12 cellular contexts compared by ENCODE assay signal in the genomic region with DNA sequence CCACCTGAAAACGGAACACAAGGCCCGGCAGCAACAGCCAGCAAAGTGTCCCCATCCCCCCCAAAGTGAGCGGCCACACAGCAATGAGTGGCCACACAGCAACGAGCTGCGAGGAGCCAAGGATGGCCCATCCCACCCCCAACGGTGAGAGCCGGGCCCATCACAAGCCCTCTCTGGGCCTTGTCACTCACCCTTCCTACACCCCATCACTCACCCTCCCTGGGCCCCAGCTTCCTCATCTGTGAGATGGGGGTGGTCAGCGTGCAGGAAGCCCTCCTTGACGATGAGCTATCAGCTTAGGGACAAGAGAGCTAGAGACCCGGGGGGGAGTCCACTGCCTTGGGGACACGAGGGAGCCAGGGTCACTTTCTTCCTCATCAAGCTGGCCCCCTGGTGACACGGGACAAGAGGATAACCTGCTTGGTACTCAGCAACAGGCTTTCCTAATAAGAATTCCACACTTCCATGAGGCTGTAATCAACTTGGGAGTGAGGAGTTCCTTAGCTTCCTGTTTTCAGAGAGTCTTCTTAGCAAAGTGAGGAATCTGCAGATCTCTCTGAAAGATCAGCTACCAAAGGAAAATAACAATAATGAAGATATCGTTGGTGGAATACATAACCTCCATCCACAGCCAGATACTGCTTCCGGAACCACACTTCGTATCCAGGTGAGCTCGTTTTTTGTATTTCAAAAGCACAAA.
A peak's percentile ranks its signal among the peaks of the same experiment; 100 is the strongest.
DNase-seq lines count a peak whose midpoint lies in the region; ATAC-seq, FAIRE-seq and TF ChIP-seq lines count a peak whose summit lies in the region.
"Had no signal": no experiment of that assay in that cellular context is flagged by ENCODE, and none has a peak within 500 bp of the region (broad histone marks: within the 10 kb centered on the region; RNA-seq: fewer than 3 reads in every experiment).

No MANE protein-coding gene starts in this region.

- H2BK120ac ChIP-seq in H9 (ENCODE audit: low read depth, low read length, poor library complexity, severe bottlenecking) = no peak overlapping the region

- no peak overlapping the region for H3K4ac ChIP-seq in H9 (ENCODE audit: low read depth, low read length)

- no peak overlapping the region for H3T11ph ChIP-seq in H9 (ENCODE audit: low read length)

- H2BK5ac ChIP-seq in H9 (ENCODE audit: insufficient read length, low read length) = no peak overlapping the region

- no peak overlapping the region for H4K5ac ChIP-seq in H9 (ENCODE audit: insufficient read length, low read depth, low read length)

- H2AFZ ChIP-seq in H9 (ENCODE audit: low read length) = no peak overlapping the region

- peaks cover 21 to 27% of the 10 kb centered on the region in 2 experiments for H3K4me1 Mint-ChIP-seq in H9

- H2BK15ac ChIP-seq in H9 (ENCODE audit: low read depth, low read length) = no peak overlapping the region

- intact Hi-C loops in colonic mucosa (cut with DNase I) = no loop called here

- H3K36me3 ChIP-seq in colonic mucosa = no peaks in the 10 kb centered on the region
- no peaks in the 10 kb centered on the region for H3K36me3 ChIP-seq in lung (ENCODE audit: control insufficient read depth in 2 of 2, insufficient read depth in 2 of 2, low read length in 2 of 2)
- no peaks in the 10 kb centered on the region for H3K36me3 ChIP-seq in subcutaneous abdominal adipose tissue (ENCODE audit: control insufficient read depth in 5 of 5, insufficient read depth in 5 of 5, low read length in 5 of 5)
- H3K36me3 ChIP-seq in MG63 = no peaks in the 10 kb centered on the region
- no peaks in the 10 kb centered on the region for H3K36me3 ChIP-seq in small intestine (ENCODE audit: control insufficient read depth in 2 of 2, insufficient read depth in 2 of 2, low read length in 2 of 2)

- no peaks in the 10 kb centered on the region for H3K23me2 ChIP-seq in H9 (ENCODE audit: insufficient read length, low read depth, low read length, poor library complexity, severe bottlenecking)

- H2BK20ac ChIP-seq in H9 (ENCODE audit: low read depth, low read length, poor library complexity, severe bottlenecking) = no peak overlapping the region

- H3K4me3 ChIP-seq in colonic mucosa (peak overlapping the region; percentile 10), lung (no peak overlapping the region), subcutaneous abdominal adipose tissue (ENCODE audit: low read depth in 1 of 5, low read length in 5 of 5) (peak overlapping the region; percentile 67 to 82 (median 69)), MG63 (no peak overlapping the region), small intestine (ENCODE audit: low read depth in 1 of 2, low read length in 2 of 2) (no peak overlapping the region)
- H3K4me3 ChIP-seq: GM12878 had no signal

- ATAC-seq in lung (ENCODE audit: insufficient read depth, low FRiP score) = no peak
- ATAC-seq in HG03432 (IDR thresholded peaks at IDR 0.05; ENCODE audit: unreplicated experiment) = no peak
- no peak for ATAC-seq in GM19395 (IDR thresholded peaks at IDR 0.05; ENCODE audit: unreplicated experiment)
- ATAC-seq: GM12878 had no signal

- H3K18ac ChIP-seq in H9 (ENCODE audit: insufficient read length, low read depth, low read length) = no peak overlapping the region

- peaks cover 10% of the 10 kb centered on the region for H3K79me1 ChIP-seq in H9 (ENCODE audit: insufficient read depth, low read depth, low read length, poor library complexity, severe bottlenecking)

- H3K36me3 Mint-ChIP-seq in H9 (ENCODE audit: insufficient read depth in 1 of 3, low read depth in 3 of 3) = no peaks in the 10 kb centered on the region; a peak in 2 of 7 replicates
- H3K36me3 Mint-ChIP-seq: activated naive CD8-positive, alpha-beta T cell treated with anti-CD3 and anti-CD28 coated beads for 36 hours had no signal

- DNase-seq in H9 (peak; percentile 15), colonic mucosa (no peak), lung (ENCODE audit: low spot score) (no peak), MG63 (no peak), small intestine (no peak)
- DNase-seq: activated CD4-positive, alpha-beta T cell treated with anti-CD3 and anti-CD28 coated beads, Interleukin-2, amount 50 U/mL, for 48 hours; activated naive CD8-positive, alpha-beta T cell treated with anti-CD3 and anti-CD28 coated beads for 36 hours had no signal

- no peak overlapping the region for H2BK12ac ChIP-seq in H9 (ENCODE audit: insufficient read length, low read depth, low read length)

- H3K4me2 ChIP-seq in H9 (ENCODE audit: insufficient read depth, insufficient read length, low read length) = no peak overlapping the region

- WGBS in H9 (ENCODE audit: extremely low coverage, insufficient read length, low lambda C conversion rate) = no CpG with 5 or more reads among the region's 16 CpGs
- 78 to 79% methylated on average over 16 of the region's 16 CpGs for WGBS in lung, 2 donors
- 79 to 92% (median 85%) methylated on average over 16 of the region's 16 CpGs for WGBS in small intestine, 3 donors

- no peak overlapping the region for H4K8ac ChIP-seq in H9 (replicated peaks; ENCODE audit: insufficient read length, low read depth, low read length)

- peaks cover 4% of the 10 kb centered on the region; the same call in 1 of the 2 replicates for H3K79me2 ChIP-seq in H9 (ENCODE audit: insufficient read depth, low read length)

- no peak for FAIRE-seq in small intestine (lab: Jason Lieb, UNC)
- FAIRE-seq: endometrium, GM12878 had no signal

- no peak overlapping the region for H2AK5ac ChIP-seq in H9 (ENCODE audit: insufficient read length, low read length)

- no peak overlapping the region; the same call in 1 of the 2 replicates for H3K14ac ChIP-seq in H9 (ENCODE audit: insufficient read depth, low read length)

- peak overlapping the region; percentile 45 to 94 (median 85); a peak in 4 of 7 replicates for H3K27ac Mint-ChIP-seq in H9
- H3K27ac Mint-ChIP-seq: activated naive CD8-positive, alpha-beta T cell treated with anti-CD3 and anti-CD28 coated beads for 36 hours had no signal

- H3K27me3 ChIP-seq in H9 (ENCODE audit: insufficient read depth, low read length) = no peaks in the 10 kb centered on the region
- H3K27me3 ChIP-seq in colonic mucosa = no peaks in the 10 kb centered on the region
- H3K27me3 ChIP-seq in lung (ENCODE audit: control insufficient read depth, insufficient read depth) = no peaks in the 10 kb centered on the region
- no peaks in the 10 kb centered on the region for H3K27me3 ChIP-seq in subcutaneous abdominal adipose tissue (ENCODE audit: control insufficient read depth in 5 of 5, insufficient read depth in 4 of 5, low read length in 5 of 5)
- H3K27me3 ChIP-seq in MG63 = no peaks in the 10 kb centered on the region
- no peaks in the 10 kb centered on the region for H3K27me3 ChIP-seq in small intestine (ENCODE audit: control insufficient read depth in 2 of 2, insufficient read depth in 2 of 2, low read length in 2 of 2)

- H3K4me1 ChIP-seq in H9 (ENCODE audit: insufficient read depth, low read length) (no peaks in the 10 kb centered on the region), colonic mucosa (peaks cover 13% of the 10 kb centered on the region), lung (ENCODE audit: control insufficient read depth in 2 of 2, insufficient read depth in 2 of 2, low read length in 2 of 2) (peaks cover 14 to 27% of the 10 kb centered on the region in 2 donors), subcutaneous abdominal adipose tissue (ENCODE audit: control insufficient read depth in 5 of 5, insufficient read depth in 5 of 5, low read length in 5 of 5) (peaks cover 17 to 83% (median 62%) of the 10 kb centered on the region in 5 donors), small intestine (ENCODE audit: control insufficient read depth in 2 of 2, insufficient read depth in 1 of 2, low read depth in 1 of 2, low read length in 1 of 2) (peaks cover 0 to 9% of the 10 kb centered on the region in 2 donors)

- H3K56ac ChIP-seq in H9 (ENCODE audit: insufficient read length, low read depth, low read length) = no peak overlapping the region

- no peaks in the 10 kb centered on the region for H3K9me3 Mint-ChIP-seq in H9
- H3K9me3 Mint-ChIP-seq: activated naive CD8-positive, alpha-beta T cell treated with anti-CD3 and anti-CD28 coated beads for 36 hours had no signal

- H4K20me1 ChIP-seq in H9 (ENCODE audit: control insufficient read depth, insufficient read depth, insufficient read length) = peaks cover 6% of the 10 kb centered on the region

- H3K23ac ChIP-seq in H9 (ENCODE audit: insufficient read length, low read depth, low read length) = no peak overlapping the region

- H3K4me3 Mint-ChIP-seq in H9 = no peak overlapping the region
- H3K4me3 Mint-ChIP-seq: activated naive CD8-positive, alpha-beta T cell treated with anti-CD3 and anti-CD28 coated beads for 36 hours had no signal

- TF ChIP-seq CTCF in H9 (conservative IDR thresholded peaks at IDR 0.05) = no peak
- no peak for TF ChIP-seq CTCF in colonic mucosa (IDR thresholded peaks at IDR 0.05)
- TF ChIP-seq CTCF in lung (IDR thresholded peaks at IDR 0.05; ENCODE audit: control extremely low read depth, extremely low read depth) = no peak

- no peak overlapping the region for H4K91ac ChIP-seq in H9 (ENCODE audit: insufficient read length, low read depth, low read length)

- no peaks in the 10 kb centered on the region for H3K9me3 ChIP-seq in H9 (ENCODE audit: control insufficient read depth, low read depth, low read length)
- no peaks in the 10 kb centered on the region for H3K9me3 ChIP-seq in colonic mucosa
- no peaks in the 10 kb centered on the region for H3K9me3 ChIP-seq in lung (ENCODE audit: control insufficient read depth in 2 of 2, insufficient read depth in 1 of 2, low read length in 1 of 2)
- no peaks in the 10 kb centered on the region for H3K9me3 ChIP-seq in subcutaneous abdominal adipose tissue (ENCODE audit: control insufficient read depth in 5 of 5, low read length in 5 of 5)
- no peaks in the 10 kb centered on the region for H3K9me3 ChIP-seq in MG63
- H3K9me3 ChIP-seq in small intestine (ENCODE audit: control insufficient read depth, low read depth) = no peaks in the 10 kb centered on the region

- H3K9ac ChIP-seq in H9 (ENCODE audit: extremely low read depth, insufficient read length, low read length) (no peak overlapping the region), colonic mucosa (ENCODE audit: low read depth in 2 of 2, low read length in 2 of 2) (peak overlapping the region; percentile 28 to 51), subcutaneous abdominal adipose tissue (ENCODE audit: low read length in 5 of 5) (peak overlapping the region in 4 of 5 donors; percentile 67 to 82 (median 74))

- H3K27ac ChIP-seq in H9 (ENCODE audit: insufficient read length, low read depth, low read length) (no peak overlapping the region), colonic mucosa (peak overlapping the region; percentile 43), lung (ENCODE audit: low read depth in 1 of 2, low read length in 1 of 2) (peak overlapping the region; percentile 23 to 51), subcutaneous abdominal adipose tissue (ENCODE audit: low read depth, low read length) (peak overlapping the region; percentile 88), small intestine (ENCODE audit: low read depth in 1 of 2, low read length in 1 of 2) (peak overlapping the region in 1 of 2 donors; percentile 72)

- no peaks in the 10 kb centered on the region; the same call in 1 of the 2 replicates for H3K27me3 Mint-ChIP-seq in H9 (ENCODE audit: low read depth)
- H3K27me3 Mint-ChIP-seq: activated naive CD8-positive, alpha-beta T cell treated with anti-CD3 and anti-CD28 coated beads for 36 hours had no signal

Comparison
In these comparisons a context has a peak if more than half of its experiments do, and no peak if none do; other contexts are left out.
1. H3K4me3 ChIP-seq: peak in colonic mucosa (single experiment) and subcutaneous abdominal adipose tissue (5 of 5); none in lung (single experiment), MG63 (single experiment) and small intestine (0 of 2).